ENCODE assay signal across 11 cellular contexts in genomic region chr5:72599519-72600400, GRCh38.
A peak's percentile ranks its signal among the peaks of the same experiment; 100 is the strongest.
DNase-seq lines count a peak whose midpoint lies in the region; ATAC-seq and TF ChIP-seq lines count a peak whose summit lies in the region.
"Had no signal": no experiment of that assay in that cellular context is flagged by ENCODE, and none has a peak within 500 bp of the region (broad histone marks: within the 10 kb centered on the region; RNA-seq: fewer than 3 reads in every experiment).

No MANE protein-coding gene starts in this region.

- 70 to 76% methylated on average over 4 to 5 of the region's 5 CpGs for WGBS in upper lobe of left lung, 2 donors

- peaks cover 0 to 16% of the 10 kb centered on the region in 2 donors for H3K4me1 ChIP-seq in ascending aorta
- peaks cover 0 to 7% (median 4%) of the 10 kb centered on the region in 4 donors for H3K4me1 ChIP-seq in upper lobe of left lung
- no peaks in the 10 kb centered on the region for H3K4me1 ChIP-seq in CD4-positive, alpha-beta memory T cell (ENCODE audit: insufficient read depth, low read length)

- POLR2A ChIA-PET in CD4-positive, alpha-beta memory T cell (lab: Charles Lee; ENCODE audit: partially characterized antibody), result no interaction called here

- CTCF ChIA-PET in CD4-positive, alpha-beta memory T cell (lab: Charles Lee; ENCODE audit: partially characterized antibody), result interaction anchor here (2.1 kb wide), 1 partner anchor 11 kb away, joined by 6 read pairs; no protein-coding TSS in a partner anchor

- H3K36me3 ChIP-seq in ascending aorta (no peaks in the 10 kb centered on the region), upper lobe of left lung (no peaks in the 10 kb centered on the region)
- no peaks in the 10 kb centered on the region for H3K36me3 ChIP-seq in CD4-positive, alpha-beta memory T cell (ENCODE audit: insufficient read depth, low read length)

- H3K27ac Mint-ChIP-seq in glutamatergic neuron (ENCODE audit: unreplicated experiment), result no peak overlapping the region
- H3K27ac Mint-ChIP-seq in CD4-positive, alpha-beta memory T cell, result no peak overlapping the region
- H3K27ac Mint-ChIP-seq: effector memory CD8-positive, alpha-beta T cell had no signal

- peaks cover 9% of the 10 kb centered on the region for H3K36me3 Mint-ChIP-seq in glutamatergic neuron (ENCODE audit: unreplicated experiment)
- H3K36me3 Mint-ChIP-seq in CD4-positive, alpha-beta memory T cell, result no peaks in the 10 kb centered on the region

- ATAC-seq in upper lobe of left lung (ENCODE audit: low FRiP score in 2 of 2), result peak in 1 of 2 donors; percentile 20
- ATAC-seq in HG03432 (IDR thresholded peaks at IDR 0.05; ENCODE audit: unreplicated experiment), result no peak
- ATAC-seq: effector memory CD8-positive, alpha-beta T cell had no signal

- peak overlapping the region; percentile 16 for H3K4me3 Mint-ChIP-seq in glutamatergic neuron (ENCODE audit: unreplicated experiment)
- H3K4me3 Mint-ChIP-seq in CD4-positive, alpha-beta memory T cell, result no peak overlapping the region
- H3K4me3 Mint-ChIP-seq: effector memory CD8-positive, alpha-beta T cell had no signal

- H3K27me3 ChIP-seq in ascending aorta, result no peaks in the 10 kb centered on the region
- no peaks in the 10 kb centered on the region for H3K27me3 ChIP-seq in upper lobe of left lung
- no peaks in the 10 kb centered on the region for H3K27me3 ChIP-seq in CD4-positive, alpha-beta memory T cell (ENCODE audit: insufficient read depth, low read length)

- H3K9me3 ChIP-seq in ascending aorta, result peaks cover 0 to 7% of the 10 kb centered on the region in 2 donors
- no peaks in the 10 kb centered on the region for H3K9me3 ChIP-seq in upper lobe of left lung
- H3K9me3 ChIP-seq in CD4-positive, alpha-beta memory T cell (ENCODE audit: control insufficient read depth in 1 of 2, low read length in 2 of 2), result no peaks in the 10 kb centered on the region

- TF ChIP-seq CTCF in ascending aorta (IDR thresholded peaks at IDR 0.05), result no peak
- TF ChIP-seq CTCF in glutamatergic neuron (IDR thresholded peaks at IDR 0.05; ENCODE audit: partially characterized antibody, unreplicated experiment), result no peak
- no peak for TF ChIP-seq CTCF in upper lobe of left lung (IDR thresholded peaks at IDR 0.05)

- H3K27me3 Mint-ChIP-seq in glutamatergic neuron (ENCODE audit: unreplicated experiment), result no peaks in the 10 kb centered on the region
- H3K27me3 Mint-ChIP-seq in CD4-positive, alpha-beta memory T cell, result no peaks in the 10 kb centered on the region

- TF ChIP-seq POLR2A in upper lobe of left lung (IDR thresholded peaks at IDR 0.05), result no peak

- intact Hi-C loops in ascending aorta (cut with DNase I), result no loop called here
- intact Hi-C loops in CD4-positive, alpha-beta memory T cell (cut with micrococcal nuclease), result no loop called here

- in situ Hi-C loops in KBM-7 (cut with MboI; ENCODE audit: low pct_unique_long_range_greater_than_20kb, low sequenced_read_pairs), result no loop called here

- H3K4me1 Mint-ChIP-seq in glutamatergic neuron (ENCODE audit: low read depth, unreplicated experiment), result peaks cover 21% of the 10 kb centered on the region
- H3K4me1 Mint-ChIP-seq in CD4-positive, alpha-beta memory T cell, result no peaks in the 10 kb centered on the region

- H3K27ac ChIP-seq in ascending aorta (peak overlapping the region; percentile 45 to 62), upper lobe of left lung (peak overlapping the region; percentile 17 to 66 (median 52))
- no peak overlapping the region for H3K27ac ChIP-seq in CD4-positive, alpha-beta memory T cell (ENCODE audit: low read depth, low read length)

- TF ChIP-seq EP300 in upper lobe of left lung (IDR thresholded peaks at IDR 0.05), result no peak

- H3K4me3 ChIP-seq in ascending aorta, result no peak overlapping the region
- no peak overlapping the region for H3K4me3 ChIP-seq in upper lobe of left lung
- H3K4me3 ChIP-seq in CD4-positive, alpha-beta memory T cell (ENCODE audit: low read length in 2 of 2), result no peak overlapping the region

- peak; percentile 43 for DNase-seq in NOMO-1 treated with DMSO at 0.1 percent for 48 hours (lab: John Stamatoyannopoulos, UW; ENCODE audit: unreplicated experiment)
- DNase-seq in NOMO-1 treated with dmso at 0.1 percent for 144 hours (lab: John Stamatoyannopoulos, UW; ENCODE audit: unreplicated experiment), result no peak
- DNase-seq in ascending aorta (ENCODE audit: low spot score in 2 of 2), result no peak
- no peak for DNase-seq in glutamatergic neuron
- DNase-seq in upper lobe of left lung, result no peak
- no peak for DNase-seq in CD4-positive, alpha-beta memory T cell
- no peak for DNase-seq in KBM-7
- DNase-seq: activated gamma-delta T cell treated with Interleukin-2 at 50 U/mL for 16 hours; effector memory CD8-positive, alpha-beta T cell; NCI-H1436 treated with DMSO at 0.1 percent for 48 hours had no signal

- H3K9me3 Mint-ChIP-seq in glutamatergic neuron (ENCODE audit: unreplicated experiment), result peaks cover 4% of the 10 kb centered on the region
- peaks cover 0 to 4% (median 0%) of the 10 kb centered on the region in 8 donors for H3K9me3 Mint-ChIP-seq in CD4-positive, alpha-beta memory T cell
- H3K9me3 Mint-ChIP-seq: effector memory CD8-positive, alpha-beta T cell had no signal
